ENCODE assay signal across 13 cellular contexts in the genomic region with DNA sequence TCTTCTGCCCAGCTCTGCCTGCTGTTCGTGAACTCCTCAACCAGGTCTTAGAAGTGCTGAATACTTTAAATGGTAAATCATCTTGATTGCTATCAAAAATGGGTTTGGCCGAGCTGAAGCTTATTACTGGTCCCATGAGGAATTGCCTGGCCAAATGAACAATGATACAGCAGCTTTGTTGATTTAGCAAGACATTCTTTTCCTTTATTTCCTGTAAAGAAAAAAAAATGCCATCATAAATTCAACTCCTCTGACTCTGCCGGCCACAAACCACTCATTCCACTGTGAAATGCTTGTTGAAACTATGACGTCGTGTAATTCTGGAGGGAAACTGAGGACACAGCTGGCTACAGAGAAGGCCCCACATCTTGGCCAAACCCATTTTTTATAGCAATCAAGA.
DNase-seq lines count a peak whose midpoint lies in the region; ATAC-seq and TF ChIP-seq lines count a peak whose summit lies in the region.
"Had no signal": no experiment of that assay in that cellular context is flagged by ENCODE, and none has a peak within 500 bp of the region (broad histone marks: within the 10 kb centered on the region; RNA-seq: fewer than 3 reads in every experiment).

No MANE protein-coding gene starts in this region.

- no peaks in the 10 kb centered on the region for H3K27me3 ChIP-seq in Caco-2 (replicated peaks; ENCODE audit: control insufficient read depth, insufficient read depth, low read length)
- no peaks in the 10 kb centered on the region for H3K27me3 ChIP-seq in GM23338 (ENCODE audit: insufficient read depth)

- no peak overlapping the region for H3K27ac ChIP-seq in GM23338 (ENCODE audit: low read depth)

- no peaks in the 10 kb centered on the region for H4K20me1 ChIP-seq in GM23338 (replicated peaks; ENCODE audit: insufficient read depth)

- no peak overlapping the region for H3K4me2 ChIP-seq in GM23338

- TF ChIP-seq CTCF in Caco-2 (IDR thresholded peaks at IDR 0.05; ENCODE audit: insufficient read depth in 1 of 2, low read depth in 1 of 2, low read length in 1 of 2, severe bottlenecking in 1 of 2, unreplicated experiment in 1 of 2) (no peak), GM23338 (conservative IDR thresholded peaks at IDR 0.05; ENCODE audit: low read depth in 2 of 2) (no peak)

- peaks cover 21% of the 10 kb centered on the region for H3K36me3 Mint-ChIP-seq in Caco-2 (ENCODE audit: insufficient read depth, unreplicated experiment)
- peaks cover 7% of the 10 kb centered on the region for H3K36me3 Mint-ChIP-seq in activated T-helper 1 cell treated with anti-CD3 and anti-CD28 coated beads, Interleukin-12 subunit alpha, Interleukin-12 subunit beta, Interleukin-2, Interleukin-4 antibody, amounts not matched to agents 30 ng/mL and 10 ng/mL and 1 ng/mL, durations not matched to agents 14 hours and 24 hours and 36 hours (ENCODE audit: low read depth)
- 0 out of 3 replicates have a peak, but pooled peaks cover 3% of the 10 kb centered on the region for H3K36me3 Mint-ChIP-seq in GM23338 (ENCODE audit: low read depth)
- H3K36me3 Mint-ChIP-seq: CD4-positive, CD25-positive, alpha-beta regulatory T cell had no signal

- intact Hi-C loops in Caco-2 (cut with micrococcal nuclease; ENCODE audit: unreplicated experiment) (loop anchor here (5.0 kb wide), 1 partner anchor 70 kb away; no protein-coding TSS in a partner anchor), Right ventricle myocardium inferior (cut with DNase I) (no loop called here), left cardiac atrium (cut with DNase I) (no loop called here)
- intact Hi-C loops in activated T-helper 1 cell treated with anti-CD3 and anti-CD28 coated beads, Interleukin-12 subunit alpha, Interleukin-12 subunit beta, Interleukin-2, Interleukin-4 antibody, amounts not matched to agents 30 ng/mL and 10 ng/mL and 1 ng/mL, durations not matched to agents 14 hours and 24 hours and 36 hours (cut with micrococcal nuclease), result loop anchor here (5.0 kb wide), 4 partner anchors 125 to 780 kb away; no protein-coding TSS in a partner anchor

- POLR2A ChIA-PET in Caco-2 (lab: Charles Lee), result interaction anchor here (0.7 kb wide), 1 partner anchor 34 kb away, joined by 3 read pairs; no protein-coding TSS in a partner anchor

- H3K4me1 ChIP-seq in Caco-2 (peaks cover 91% of the 10 kb centered on the region), GM23338 (ENCODE audit: insufficient read depth) (no peaks in the 10 kb centered on the region)

- H3K36me3 ChIP-seq in Caco-2 (ENCODE audit: control insufficient read depth, insufficient read depth, low read length), result no peaks in the 10 kb centered on the region; the same call in 1 of the 2 replicates
- H3K36me3 ChIP-seq in GM23338 (ENCODE audit: insufficient read depth), result no peaks in the 10 kb centered on the region

- H3K4me3 ChIP-seq in Caco-2 (ENCODE audit: low read depth, low read length) (no peak overlapping the region), GM23338 (no peak overlapping the region)

- H3K9me3 ChIP-seq in Caco-2, result peaks cover 12% of the 10 kb centered on the region

- H3K4me3 Mint-ChIP-seq in Caco-2 (ENCODE audit: unreplicated experiment), result peak overlapping the region; percentile 14
- H3K4me3 Mint-ChIP-seq in activated T-helper 1 cell treated with anti-CD3 and anti-CD28 coated beads, Interleukin-12 subunit alpha, Interleukin-12 subunit beta, Interleukin-2, Interleukin-4 antibody, amounts not matched to agents 30 ng/mL and 10 ng/mL and 1 ng/mL, durations not matched to agents 14 hours and 24 hours and 36 hours, result no peak overlapping the region
- no peak overlapping the region for H3K4me3 Mint-ChIP-seq in GM23338
- H3K4me3 Mint-ChIP-seq: CD4-positive, CD25-positive, alpha-beta regulatory T cell; dendritic cell treated with granulocyte-macrophage colony-stimulating factor and Interleukin-4, amounts not matched to agents 40 ng/mL and 50 ng/mL, for 4 days had no signal

- ATAC-seq in Right ventricle myocardium inferior, result no peak
- no peak for ATAC-seq in left cardiac atrium
- no peak for ATAC-seq in GM23338

- H3K27ac Mint-ChIP-seq in Caco-2 (ENCODE audit: unreplicated experiment), result peak overlapping the region; percentile 69
- H3K27ac Mint-ChIP-seq in activated T-helper 1 cell treated with anti-CD3 and anti-CD28 coated beads, Interleukin-12 subunit alpha, Interleukin-12 subunit beta, Interleukin-2, Interleukin-4 antibody, amounts not matched to agents 30 ng/mL and 10 ng/mL and 1 ng/mL, durations not matched to agents 14 hours and 24 hours and 36 hours, result peak overlapping the region; percentile 65
- H3K27ac Mint-ChIP-seq in GM23338, result no peak overlapping the region
- H3K27ac Mint-ChIP-seq: CD4-positive, CD25-positive, alpha-beta regulatory T cell; dendritic cell treated with granulocyte-macrophage colony-stimulating factor and Interleukin-4, amounts not matched to agents 40 ng/mL and 50 ng/mL, for 4 days had no signal

- peak; percentile 84 for DNase-seq in A172 (ENCODE audit: low spot score)
- DNase-seq in Caco-2, result peak in 1 of 2 experiments; percentile 7
- no peak for DNase-seq in activated T-helper 1 cell treated with anti-CD3 and anti-CD28 coated beads, Interleukin-12 subunit alpha, Interleukin-12 subunit beta, Interleukin-2, Interleukin-4 antibody, amounts not matched to agents 30 ng/mL and 10 ng/mL and 1 ng/mL, durations not matched to agents 14 hours and 24 hours and 36 hours (ENCODE audit: low spot score)
- DNase-seq in hepatic stellate cell (ENCODE audit: low spot score), result peak; percentile 68
- DNase-seq in Right ventricle myocardium inferior (ENCODE audit: missing footprints), result no peak
- DNase-seq in NCI-H1930 (lab: John Stamatoyannopoulos, UW), result no peak
- no peak for DNase-seq in left cardiac atrium
- DNase-seq in GM23338 (ENCODE audit: low spot score), result no peak
- DNase-seq: CD4-positive, CD25-positive, alpha-beta regulatory T cell; NCI-H2227 treated with DMSO at 0.1 percent for 48 hours; RPMI8226; stimulated activated CD4-positive, alpha-beta T cell treated with anti-CD3 and anti-CD28 coated beads, Interleukin-2, amount 100 ng/mL, for 24 hours had no signal

- no peak overlapping the region for H2AFZ ChIP-seq in GM23338

- H3K4me1 Mint-ChIP-seq in Caco-2 (ENCODE audit: low read depth, unreplicated experiment), result peaks cover 72% of the 10 kb centered on the region
- peaks cover 41% of the 10 kb centered on the region for H3K4me1 Mint-ChIP-seq in activated T-helper 1 cell treated with anti-CD3 and anti-CD28 coated beads, Interleukin-12 subunit alpha, Interleukin-12 subunit beta, Interleukin-2, Interleukin-4 antibody, amounts not matched to agents 30 ng/mL and 10 ng/mL and 1 ng/mL, durations not matched to agents 14 hours and 24 hours and 36 hours (ENCODE audit: low read depth)
- peaks cover 7% of the 10 kb centered on the region; the same call in 2 of the 3 replicates for H3K4me1 Mint-ChIP-seq in GM23338

- CTCF ChIA-PET in Caco-2 (lab: Charles Lee), result no interaction called here

- no peaks in the 10 kb centered on the region for H3K27me3 Mint-ChIP-seq in Caco-2 (ENCODE audit: insufficient read depth, unreplicated experiment)
- H3K27me3 Mint-ChIP-seq in activated T-helper 1 cell treated with anti-CD3 and anti-CD28 coated beads, Interleukin-12 subunit alpha, Interleukin-12 subunit beta, Interleukin-2, Interleukin-4 antibody, amounts not matched to agents 30 ng/mL and 10 ng/mL and 1 ng/mL, durations not matched to agents 14 hours and 24 hours and 36 hours (ENCODE audit: insufficient read depth), result peaks cover 1% of the 10 kb centered on the region
- H3K27me3 Mint-ChIP-seq in GM23338 (ENCODE audit: insufficient read depth, low read depth, poor library complexity), result peaks cover 1% of the 10 kb centered on the region

- no peaks in the 10 kb centered on the region for H3K9me3 Mint-ChIP-seq in Caco-2 (ENCODE audit: unreplicated experiment)
- peaks cover 15% of the 10 kb centered on the region for H3K9me3 Mint-ChIP-seq in activated T-helper 1 cell treated with anti-CD3 and anti-CD28 coated beads, Interleukin-12 subunit alpha, Interleukin-12 subunit beta, Interleukin-2, Interleukin-4 antibody, amounts not matched to agents 30 ng/mL and 10 ng/mL and 1 ng/mL, durations not matched to agents 14 hours and 24 hours and 36 hours
- peaks cover 5% of the 10 kb centered on the region for H3K9me3 Mint-ChIP-seq in GM23338

- H3K79me2 ChIP-seq in GM23338 (replicated peaks; ENCODE audit: insufficient read depth), result no peaks in the 10 kb centered on the region

- BruUV-seq in Caco-2 (replicated peaks; lab: Mats Ljungman, UMichigan), result no TSS peak

- H3F3A ChIP-seq in GM23338 (replicated peaks; ENCODE audit: low read depth), result no peaks in the 10 kb centered on the region

- H3K9me2 ChIP-seq in GM23338 (ENCODE audit: insufficient read depth), result no peaks in the 10 kb centered on the region; the same call in 1 of the 2 replicates

TF ChIP-seq in GM23338, 12 proteins besides CTCF, POLR2A, EP300 and RAD21 (continues in another document):
- TF ChIP-seq, protein P1, sequence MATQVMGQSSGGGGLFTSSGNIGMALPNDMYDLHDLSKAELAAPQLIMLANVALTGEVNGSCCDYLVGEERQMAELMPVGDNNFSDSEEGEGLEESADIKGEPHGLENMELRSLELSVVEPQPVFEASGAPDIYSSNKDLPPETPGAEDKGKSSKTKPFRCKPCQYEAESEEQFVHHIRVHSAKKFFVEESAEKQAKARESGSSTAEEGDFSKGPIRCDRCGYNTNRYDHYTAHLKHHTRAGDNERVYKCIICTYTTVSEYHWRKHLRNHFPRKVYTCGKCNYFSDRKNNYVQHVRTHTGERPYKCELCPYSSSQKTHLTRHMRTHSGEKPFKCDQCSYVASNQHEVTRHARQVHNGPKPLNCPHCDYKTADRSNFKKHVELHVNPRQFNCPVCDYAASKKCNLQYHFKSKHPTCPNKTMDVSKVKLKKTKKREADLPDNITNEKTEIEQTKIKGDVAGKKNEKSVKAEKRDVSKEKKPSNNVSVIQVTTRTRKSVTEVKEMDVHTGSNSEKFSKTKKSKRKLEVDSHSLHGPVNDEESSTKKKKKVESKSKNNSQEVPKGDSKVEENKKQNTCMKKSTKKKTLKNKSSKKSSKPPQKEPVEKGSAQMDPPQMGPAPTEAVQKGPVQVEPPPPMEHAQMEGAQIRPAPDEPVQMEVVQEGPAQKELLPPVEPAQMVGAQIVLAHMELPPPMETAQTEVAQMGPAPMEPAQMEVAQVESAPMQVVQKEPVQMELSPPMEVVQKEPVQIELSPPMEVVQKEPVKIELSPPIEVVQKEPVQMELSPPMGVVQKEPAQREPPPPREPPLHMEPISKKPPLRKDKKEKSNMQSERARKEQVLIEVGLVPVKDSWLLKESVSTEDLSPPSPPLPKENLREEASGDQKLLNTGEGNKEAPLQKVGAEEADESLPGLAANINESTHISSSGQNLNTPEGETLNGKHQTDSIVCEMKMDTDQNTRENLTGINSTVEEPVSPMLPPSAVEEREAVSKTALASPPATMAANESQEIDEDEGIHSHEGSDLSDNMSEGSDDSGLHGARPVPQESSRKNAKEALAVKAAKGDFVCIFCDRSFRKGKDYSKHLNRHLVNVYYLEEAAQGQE (IDR thresholded peaks at IDR 0.05; ENCODE audit: unreplicated experiment), result no peak
- TF ChIP-seq EZH2 (IDR thresholded peaks at IDR 0.05; ENCODE audit: low read depth, unreplicated experiment), result no peak

Comparison
In these comparisons a context has a peak if more than half of its experiments do, and no peak if none do; other contexts are left out.
1. DNase-seq: peak in A172 (single experiment) and hepatic stellate cell (single experiment); none in activated T-helper 1 cell treated with anti-CD3 and anti-CD28 coated beads, Interleukin-12 subunit alpha, Interleukin-12 subunit beta, Interleukin-2, Interleukin-4 antibody, amounts not matched to agents 30 ng/mL and 10 ng/mL and 1 ng/mL, durations not matched to agents 14 hours and 24 hours and 36 hours (single experiment), Right ventricle myocardium inferior (single experiment), NCI-H1930 (0 of 2), left cardiac atrium (single experiment) and GM23338 (single experiment).
2. intact Hi-C loops: an anchor here in Caco-2 (5.0 kb wide) and activated T-helper 1 cell treated with anti-CD3 and anti-CD28 coated beads, Interleukin-12 subunit alpha, Interleukin-12 subunit beta, Interleukin-2, Interleukin-4 antibody, amounts not matched to agents 30 ng/mL and 10 ng/mL and 1 ng/mL, durations not matched to agents 14 hours and 24 hours and 36 hours (5.0 kb wide); none called in Right ventricle myocardium inferior and left cardiac atrium.